8 cellular contexts compared by ENCODE assay signal in genomic region chr7:42911482-42912447, GRCh38. TPM values are rescaled to one million over a fixed set of nuclear protein-coding genes. Genes with fewer than 3 reads are reported as not detected.
DNase-seq lines count a peak whose midpoint lies in the region; ATAC-seq, FAIRE-seq and TF ChIP-seq lines count a peak whose summit lies in the region.

Gene C7orf25 (minus strand): TSS chr7:42912070. CDS start chr7:42910900, 1,170 bp downstream.

- peaks cover 0 to 43% (median 11%) of the 10 kb centered on the region in 12 donors for H3K4me1 ChIP-seq in heart left ventricle

- TF ChIP-seq CTCF in heart left ventricle (IDR thresholded peaks at IDR 0.05) (no peak), type B pancreatic cell (conservative IDR thresholded peaks at IDR 0.05) (peak; percentile 25)

- peak; percentile 97 for FAIRE-seq in GM12891 (lab: Jason Lieb, UNC)

- DNase-seq in GM12891 (ENCODE audit: insufficient read length, low spot score) (peak; percentile 88), NCI-H1417 treated with DMSO at 0.1 percent for 48 hours (lab: John Stamatoyannopoulos, UW) (peak; percentile 88), SW 1271 (lab: John Stamatoyannopoulos, UW) (peak; percentile 69 to 88), heart left ventricle (peak; percentile 97 to 99 (median 98)), posterior cingulate gyrus (peak; percentile 97 to 100 (median 98)), type B pancreatic cell (ENCODE audit: extremely low spot score, unreplicated experiment) (peak; percentile 98)

- H3K36me3 Mint-ChIP-seq in type B pancreatic cell: peaks cover 11% of the 10 kb centered on the region

- H3K27me3 Mint-ChIP-seq in type B pancreatic cell: no peaks in the 10 kb centered on the region

- H3K4me3 ChIP-seq in heart left ventricle: peak within 1 kb of the TSS; percentile 61 to 95 (median 84)

- H3K9me3 ChIP-seq in heart left ventricle: no peaks in the 10 kb centered on the region

- peak; percentile 95 for ATAC-seq in HG02798 (IDR thresholded peaks at IDR 0.05; ENCODE audit: poor library complexity, unreplicated experiment)
- peak; percentile 93 to 99 (median 98) for ATAC-seq in heart left ventricle

- H3K27me3 ChIP-seq in heart left ventricle: no peaks in the 10 kb centered on the region

- peaks cover 0 to 24% (median 13%) of the 10 kb centered on the region in 9 donors for H3K36me3 ChIP-seq in heart left ventricle

- TF ChIP-seq POLR2A in GM12891 (IDR thresholded peaks at IDR 0.05; ENCODE audit: low read depth, low read length) (no peak; the same call in 1 of the 2 replicates), heart left ventricle (IDR thresholded peaks at IDR 0.05) (peak in 1 of 2 donors; percentile 69)

- H3K27ac ChIP-seq in adipose tissue (ENCODE audit: low read depth, low read length): peak within 1 kb of the TSS; percentile 61
- peak within 1 kb of the TSS; percentile 49 to 90 (median 80) for H3K27ac ChIP-seq in heart left ventricle

- H3K9me3 Mint-ChIP-seq in type B pancreatic cell: no peaks in the 10 kb centered on the region

- intact Hi-C loops in heart left ventricle (cut with DNase I) (loop anchor here in 4 of 10 donors (1.0 to 2.0 kb wide), 2 partner anchors 21 kb away; partner anchors contain the start of genes MRPL32 (in 4 of the 4) and PSMA2 (in 4 of the 4)), posterior cingulate gyrus (cut with DNase I) (loop anchor here (1.0 kb wide), 1 partner anchor 21 kb away; the partner anchor contains the start of genes MRPL32 and PSMA2)

- H3K4me1 Mint-ChIP-seq in type B pancreatic cell (ENCODE audit: unreplicated experiment): peaks cover 11% of the 10 kb centered on the region

- H3K4me3 Mint-ChIP-seq in type B pancreatic cell: peak within 1 kb of the TSS; percentile 96

- peak within 1 kb of the TSS; percentile 83 for H3K27ac Mint-ChIP-seq in type B pancreatic cell

- 0 to 1% (median 0%) methylated on average over 78 to 94 of the region's 94 CpGs for WGBS in adipose tissue, 3 donors
- 0 to 1% (median 0%) methylated on average over 36 to 94 of the region's 94 CpGs for WGBS in heart left ventricle, 4 donors

TF ChIP-seq in GM12891, 5 proteins besides CTCF, POLR2A, EP300 and RAD21:
- TF ChIP-seq POU2F2 (IDR thresholded peaks at IDR 0.05; ENCODE audit: low read depth, low read length) (no peak), TAF1 (IDR thresholded peaks at IDR 0.05; ENCODE audit: low read depth, low read length) (no peak), POLR2AphosphoS5 (IDR thresholded peaks at IDR 0.05; ENCODE audit: low read depth, low read length) (no peak), SPI1 (IDR thresholded peaks at IDR 0.05; ENCODE audit: low read depth, low read length) (no peak), PAX5 (IDR thresholded peaks at IDR 0.05; ENCODE audit: insufficient read depth, low read length, severe bottlenecking) (no peak)
TF ChIP-seq in GM12891: peak in this region for 0.

RNA-seq across cellular contexts. Expression of gene C7orf25, which starts in this region (rescaled TPM):
- polyA plus RNA-seq in GM12891 (2012; ENCODE audit: low read depth, missing spikeins): 1.1 TPM
- polyA plus RNA-seq in adipose tissue (1 to 10 TPM; 2.1 to 4.3 (median 3.9) TPM), heart left ventricle (1 to 10 TPM; 5.0 to 7.8 TPM)
- total RNA-seq in heart left ventricle (1 to 10 TPM; 1.8 to 9.1 (median 4.0) TPM), type B pancreatic cell (ENCODE audit: low replicate concordance) (4.5 and 8.1 TPM in 2 replicates)

Comparison
In these comparisons a context has a peak if more than half of its experiments do, and no peak if none do; other contexts are left out.
1. Peak in every context shown above with its lines: DNase-seq, ATAC-seq, H3K4me3 ChIP-seq and H3K27ac ChIP-seq.